Comparison of ENCODE assay signal across 10 cellular contexts in genomic region chr7:129785457-129786178, GRCh38.
DNase-seq lines count a peak whose midpoint lies in the region; ATAC-seq, FAIRE-seq and TF ChIP-seq lines count a peak whose summit lies in the region.
"Had no signal": no experiment of that assay in that cellular context is flagged by ENCODE, and none has a peak within 500 bp of the region (broad histone marks: within the 10 kb centered on the region; RNA-seq: fewer than 3 reads in every experiment).

No MANE protein-coding gene starts in this region.

- H3K27me3 ChIP-seq in heart right ventricle = peaks cover 48 to 96% (median 78%) of the 10 kb centered on the region in 7 donors
- H3K27me3 ChIP-seq in suprapubic skin = peaks cover 92% of the 10 kb centered on the region

- 3 to 4% methylated on average over 45 of the region's 45 CpGs for WGBS in heart right ventricle, 2 donors
- 4% methylated on average over 35 of the region's 45 CpGs for WGBS in suprapubic skin

- no peak for TF ChIP-seq POLR2A in suprapubic skin (IDR thresholded peaks at IDR 0.05)

- H3K27ac ChIP-seq in heart right ventricle (no peak overlapping the region), suprapubic skin (no peak overlapping the region)

- H3K4me3 Mint-ChIP-seq in activated T-cell treated with anti-CD3 and anti-CD28 coated beads, Interleukin-2, amount 50 U/mL, for 4 hours = peak overlapping the region; percentile 57

- no peak for FAIRE-seq in RCC 7860 (lab: Jason Lieb, UNC)

- H3K4me1 Mint-ChIP-seq in activated T-cell treated with anti-CD3 and anti-CD28 coated beads, Interleukin-2, amount 50 U/mL, for 4 hours (ENCODE audit: low read depth) = peaks cover 41% of the 10 kb centered on the region

- no peak for DNase-seq in heart right ventricle
- DNase-seq in cardiac septum (ENCODE audit: low spot score) = no peak
- DNase-seq in activated T-cell treated with anti-CD3 and anti-CD28 coated beads, Interleukin-2, amount 50 U/mL, for 4 hours = no peak
- DNase-seq in left lobe of liver (ENCODE audit: low spot score) = no peak
- peak in 1 of 2 donors; percentile 51 for DNase-seq in suprapubic skin (ENCODE audit: low spot score in 2 of 2)
- DNase-seq in RCC 7860 (ENCODE audit: low spot score) = no peak
- DNase-seq in UCSD-AML1 (lab: John Stamatoyannopoulos, UW; ENCODE audit: unreplicated experiment) = no peak
- DNase-seq: COR-L47, nucleus accumbens had no signal

- H3K9me3 Mint-ChIP-seq in activated T-cell treated with anti-CD3 and anti-CD28 coated beads, Interleukin-2, amount 50 U/mL, for 4 hours = no peaks in the 10 kb centered on the region

- no peaks in the 10 kb centered on the region for H3K9me3 ChIP-seq in heart right ventricle
- H3K9me3 ChIP-seq in suprapubic skin = no peaks in the 10 kb centered on the region

- TF ChIP-seq CTCF in heart right ventricle (IDR thresholded peaks at IDR 0.05) (no peak), suprapubic skin (IDR thresholded peaks at IDR 0.05) (no peak)

- peaks cover 4 to 55% (median 50%) of the 10 kb centered on the region in 9 donors for H3K4me1 ChIP-seq in heart right ventricle
- peaks cover 53% of the 10 kb centered on the region for H3K4me1 ChIP-seq in suprapubic skin

- H3K36me3 ChIP-seq in heart right ventricle (no peaks in the 10 kb centered on the region), suprapubic skin (no peaks in the 10 kb centered on the region)

- ATAC-seq in heart right ventricle (peak in 2 of 8 donors; percentile 7 to 23), left lobe of liver (peak; percentile 17), GM21360 (IDR thresholded peaks at IDR 0.05; ENCODE audit: unreplicated experiment) (no peak)
- peak; percentile 22 to 25 for ATAC-seq in activated T-cell treated with anti-CD3 and anti-CD28 coated beads, Interleukin-2, amount 50 U/mL, for 4 hours

- peak overlapping the region in 7 of 10 donors; percentile 2 to 36 (median 7) for H3K4me3 ChIP-seq in heart right ventricle
- H3K4me3 ChIP-seq in suprapubic skin = peak overlapping the region; percentile 12

- peaks cover 76% of the 10 kb centered on the region for H3K27me3 Mint-ChIP-seq in activated T-cell treated with anti-CD3 and anti-CD28 coated beads, Interleukin-2, amount 50 U/mL, for 4 hours (ENCODE audit: low read depth)

- intact Hi-C loops in heart right ventricle (cut with DNase I) = no loop called here
- intact Hi-C loops in cardiac septum (cut with DNase I) = no loop called here

- TF ChIP-seq EP300 in suprapubic skin (IDR thresholded peaks at IDR 0.05) = no peak

- H3K36me3 Mint-ChIP-seq in activated T-cell treated with anti-CD3 and anti-CD28 coated beads, Interleukin-2, amount 50 U/mL, for 4 hours (ENCODE audit: insufficient read depth) = no peaks in the 10 kb centered on the region
